In the genomic region with DNA sequence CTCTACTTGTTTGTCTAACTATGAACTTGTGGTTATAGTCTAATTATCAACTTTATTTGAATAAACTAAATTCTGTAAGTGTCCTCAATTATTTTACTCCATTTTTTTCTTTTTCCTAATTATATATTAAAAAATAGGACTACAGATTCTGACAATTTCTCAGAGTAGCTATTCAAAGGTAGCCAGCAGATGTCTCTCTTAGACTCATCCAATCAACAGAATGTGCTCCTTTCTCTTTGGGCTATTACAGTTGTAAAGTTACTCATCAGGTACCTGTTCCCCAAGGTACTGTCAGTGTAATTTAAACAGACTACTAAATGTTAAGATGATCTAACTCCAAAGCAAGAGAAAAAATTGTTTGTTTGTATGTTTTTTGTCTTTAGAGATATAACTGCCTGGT, we compare ENCODE assay signal across 3 cellular contexts.
TF ChIP-seq lines count a peak whose summit lies in the region.

No MANE protein-coding gene starts in this region.

TF ChIP-seq in Ishikawa, 13 proteins besides CTCF, POLR2A, EP300 and RAD21 (continued from another document):
- TF ChIP-seq, protein P1, sequence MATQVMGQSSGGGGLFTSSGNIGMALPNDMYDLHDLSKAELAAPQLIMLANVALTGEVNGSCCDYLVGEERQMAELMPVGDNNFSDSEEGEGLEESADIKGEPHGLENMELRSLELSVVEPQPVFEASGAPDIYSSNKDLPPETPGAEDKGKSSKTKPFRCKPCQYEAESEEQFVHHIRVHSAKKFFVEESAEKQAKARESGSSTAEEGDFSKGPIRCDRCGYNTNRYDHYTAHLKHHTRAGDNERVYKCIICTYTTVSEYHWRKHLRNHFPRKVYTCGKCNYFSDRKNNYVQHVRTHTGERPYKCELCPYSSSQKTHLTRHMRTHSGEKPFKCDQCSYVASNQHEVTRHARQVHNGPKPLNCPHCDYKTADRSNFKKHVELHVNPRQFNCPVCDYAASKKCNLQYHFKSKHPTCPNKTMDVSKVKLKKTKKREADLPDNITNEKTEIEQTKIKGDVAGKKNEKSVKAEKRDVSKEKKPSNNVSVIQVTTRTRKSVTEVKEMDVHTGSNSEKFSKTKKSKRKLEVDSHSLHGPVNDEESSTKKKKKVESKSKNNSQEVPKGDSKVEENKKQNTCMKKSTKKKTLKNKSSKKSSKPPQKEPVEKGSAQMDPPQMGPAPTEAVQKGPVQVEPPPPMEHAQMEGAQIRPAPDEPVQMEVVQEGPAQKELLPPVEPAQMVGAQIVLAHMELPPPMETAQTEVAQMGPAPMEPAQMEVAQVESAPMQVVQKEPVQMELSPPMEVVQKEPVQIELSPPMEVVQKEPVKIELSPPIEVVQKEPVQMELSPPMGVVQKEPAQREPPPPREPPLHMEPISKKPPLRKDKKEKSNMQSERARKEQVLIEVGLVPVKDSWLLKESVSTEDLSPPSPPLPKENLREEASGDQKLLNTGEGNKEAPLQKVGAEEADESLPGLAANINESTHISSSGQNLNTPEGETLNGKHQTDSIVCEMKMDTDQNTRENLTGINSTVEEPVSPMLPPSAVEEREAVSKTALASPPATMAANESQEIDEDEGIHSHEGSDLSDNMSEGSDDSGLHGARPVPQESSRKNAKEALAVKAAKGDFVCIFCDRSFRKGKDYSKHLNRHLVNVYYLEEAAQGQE (IDR thresholded peaks at IDR 0.05; ENCODE audit: low read depth): no peak

TF ChIP-seq in GM12878, 131 proteins besides CTCF, POLR2A, EP300 and RAD21 (continued from another document):
- TF ChIP-seq, protein P2, sequence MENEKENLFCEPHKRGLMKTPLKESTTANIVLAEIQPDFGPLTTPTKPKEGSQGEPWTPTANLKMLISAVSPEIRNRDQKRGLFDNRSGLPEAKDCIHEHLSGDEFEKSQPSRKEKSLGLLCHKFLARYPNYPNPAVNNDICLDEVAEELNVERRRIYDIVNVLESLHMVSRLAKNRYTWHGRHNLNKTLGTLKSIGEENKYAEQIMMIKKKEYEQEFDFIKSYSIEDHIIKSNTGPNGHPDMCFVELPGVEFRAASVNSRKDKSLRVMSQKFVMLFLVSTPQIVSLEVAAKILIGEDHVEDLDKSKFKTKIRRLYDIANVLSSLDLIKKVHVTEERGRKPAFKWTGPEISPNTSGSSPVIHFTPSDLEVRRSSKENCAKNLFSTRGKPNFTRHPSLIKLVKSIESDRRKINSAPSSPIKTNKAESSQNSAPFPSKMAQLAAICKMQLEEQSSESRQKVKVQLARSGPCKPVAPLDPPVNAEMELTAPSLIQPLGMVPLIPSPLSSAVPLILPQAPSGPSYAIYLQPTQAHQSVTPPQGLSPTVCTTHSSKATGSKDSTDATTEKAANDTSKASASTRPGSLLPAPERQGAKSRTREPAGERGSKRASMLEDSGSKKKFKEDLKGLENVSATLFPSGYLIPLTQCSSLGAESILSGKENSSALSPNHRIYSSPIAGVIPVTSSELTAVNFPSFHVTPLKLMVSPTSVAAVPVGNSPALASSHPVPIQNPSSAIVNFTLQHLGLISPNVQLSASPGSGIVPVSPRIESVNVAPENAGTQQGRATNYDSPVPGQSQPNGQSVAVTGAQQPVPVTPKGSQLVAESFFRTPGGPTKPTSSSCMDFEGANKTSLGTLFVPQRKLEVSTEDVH (IDR thresholded peaks at IDR 0.05; ENCODE audit: low read depth, partially characterized antibody): no peak
- no peak for TF ChIP-seq TCF12 (IDR thresholded peaks at IDR 0.05; ENCODE audit: low read depth, low read length)
- TF ChIP-seq, protein P3, sequence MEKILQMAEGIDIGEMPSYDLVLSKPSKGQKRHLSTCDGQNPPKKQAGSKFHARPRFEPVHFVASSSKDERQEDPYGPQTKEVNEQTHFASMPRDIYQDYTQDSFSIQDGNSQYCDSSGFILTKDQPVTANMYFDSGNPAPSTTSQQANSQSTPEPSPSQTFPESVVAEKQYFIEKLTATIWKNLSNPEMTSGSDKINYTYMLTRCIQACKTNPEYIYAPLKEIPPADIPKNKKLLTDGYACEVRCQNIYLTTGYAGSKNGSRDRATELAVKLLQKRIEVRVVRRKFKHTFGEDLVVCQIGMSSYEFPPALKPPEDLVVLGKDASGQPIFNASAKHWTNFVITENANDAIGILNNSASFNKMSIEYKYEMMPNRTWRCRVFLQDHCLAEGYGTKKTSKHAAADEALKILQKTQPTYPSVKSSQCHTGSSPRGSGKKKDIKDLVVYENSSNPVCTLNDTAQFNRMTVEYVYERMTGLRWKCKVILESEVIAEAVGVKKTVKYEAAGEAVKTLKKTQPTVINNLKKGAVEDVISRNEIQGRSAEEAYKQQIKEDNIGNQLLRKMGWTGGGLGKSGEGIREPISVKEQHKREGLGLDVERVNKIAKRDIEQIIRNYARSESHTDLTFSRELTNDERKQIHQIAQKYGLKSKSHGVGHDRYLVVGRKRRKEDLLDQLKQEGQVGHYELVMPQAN (conservative IDR thresholded peaks at IDR 0.05): no peak
- TF ChIP-seq RFX5 (IDR thresholded peaks at IDR 0.05; ENCODE audit: low read depth, low read length): no peak
- TF ChIP-seq SMARCA5 (IDR thresholded peaks at IDR 0.05): no peak
- no peak for TF ChIP-seq ASH2L (IDR thresholded peaks at IDR 0.05; ENCODE audit: borderline replicate concordance, low read depth)

TF ChIP-seq in liver, 16 proteins besides CTCF, POLR2A, EP300 and RAD21 (continued from another document):
- TF ChIP-seq, protein P1 (IDR thresholded peaks at IDR 0.05): no peak
- no peak for TF ChIP-seq TAF1 (conservative IDR thresholded peaks at IDR 0.05)
- TF ChIP-seq FOXA2 (IDR thresholded peaks at IDR 0.05): no peak
- TF ChIP-seq, protein P4, sequence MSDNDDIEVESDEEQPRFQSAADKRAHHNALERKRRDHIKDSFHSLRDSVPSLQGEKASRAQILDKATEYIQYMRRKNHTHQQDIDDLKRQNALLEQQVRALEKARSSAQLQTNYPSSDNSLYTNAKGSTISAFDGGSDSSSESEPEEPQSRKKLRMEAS (IDR thresholded peaks at IDR 0.05): no peak
TF ChIP-seq in liver: peak in this region for 0.
